Comparison of ENCODE assay signal across 8 cellular contexts in the genomic region with DNA sequence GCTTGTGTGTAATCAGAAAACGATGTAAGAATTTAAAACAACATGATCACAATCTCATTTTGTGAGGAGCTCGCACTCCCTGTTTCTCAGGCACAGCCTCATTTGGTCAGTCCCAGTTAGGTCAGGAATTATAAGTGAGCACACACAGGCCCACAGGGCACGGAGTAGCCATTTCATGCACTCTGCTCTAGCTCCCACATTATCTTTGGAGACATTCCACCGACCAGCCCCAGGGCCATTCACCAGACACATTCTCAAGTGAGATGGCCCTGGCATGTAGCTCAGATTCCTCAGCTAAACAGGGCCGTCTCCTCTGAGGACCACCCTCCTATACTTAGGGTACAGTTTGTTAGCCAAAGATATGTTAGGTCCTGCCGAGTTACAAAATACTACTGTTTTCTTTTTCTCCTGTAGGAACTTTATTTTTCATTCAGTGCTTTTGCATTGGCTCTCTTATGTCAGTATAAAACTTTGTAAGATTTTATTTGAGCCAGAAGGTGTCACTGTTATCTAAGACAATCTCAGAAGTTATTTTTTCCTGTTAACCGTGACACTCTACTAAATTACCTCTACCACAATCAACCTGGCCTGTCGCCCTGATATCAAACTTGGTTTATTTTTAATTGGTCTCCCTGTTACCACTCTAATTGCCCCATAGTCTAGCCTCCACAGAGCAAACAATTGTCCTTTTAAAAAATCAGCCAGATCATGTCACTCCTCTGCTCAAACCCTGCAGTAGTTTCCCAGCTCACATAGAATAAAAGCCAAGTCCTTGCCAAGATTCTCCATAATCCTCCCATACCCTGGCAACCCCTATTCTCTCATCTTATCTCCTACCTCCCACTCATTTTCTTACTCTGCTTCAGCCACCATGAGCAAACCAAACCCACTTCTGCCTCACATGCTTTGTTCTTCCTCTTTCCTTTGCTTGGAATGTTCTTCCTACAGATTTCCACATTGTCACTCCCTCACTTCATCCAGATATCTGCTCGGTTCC.
DNase-seq lines count a peak whose midpoint lies in the region; ATAC-seq, FAIRE-seq and TF ChIP-seq lines count a peak whose summit lies in the region.

No MANE protein-coding gene starts in this region.

- peak overlapping the region; percentile 31; the same call in 1 of the 2 replicates for H3K4me2 ChIP-seq in HCT116 (ENCODE audit: low read length)

- no peak overlapping the region for H2AFZ ChIP-seq in HCT116 (ENCODE audit: low read depth, low read length, poor library complexity, severe bottlenecking)

- no peaks in the 10 kb centered on the region for H3K9me2 ChIP-seq in HCT116 (ENCODE audit: insufficient read depth)

- H4K20me1 ChIP-seq in HCT116 (ENCODE audit: insufficient read depth) = no peaks in the 10 kb centered on the region

- H3K9me3 ChIP-seq in HCT116 (ENCODE audit: control insufficient read depth in 1 of 2, insufficient read depth in 1 of 2, low read depth in 1 of 2, low read length in 2 of 2) = no peaks in the 10 kb centered on the region
- H3K9me3 ChIP-seq in adrenal gland (replicated peaks in 1 of 3) = no peaks in the 10 kb centered on the region
- no peaks in the 10 kb centered on the region for H3K9me3 ChIP-seq in kidney (ENCODE audit: control insufficient read depth in 1 of 2, low read length in 2 of 2)

- H3K4me3 ChIP-seq in HCT116 (replicated peaks in 1 of 2; ENCODE audit: low read depth in 1 of 2, low read length in 2 of 2) (no peak overlapping the region), adrenal gland (no peak overlapping the region), kidney (ENCODE audit: low read length in 2 of 2) (no peak overlapping the region)

- in situ Hi-C loops in ACHN (cut with HindIII; ENCODE audit: low pct_ligation_motif_present, low pct_unique_long_range_greater_than_20kb, low sequenced_read_pairs) = no loop called here

- DNase-seq in ACHN (peak; percentile 51), HCT116 (ENCODE audit: low read depth, low spot score) (no peak), adrenal gland (peak in 5 of 7 donors; percentile 14 to 59 (median 23)), kidney (peak; percentile 59), UCSD-AML1 (lab: John Stamatoyannopoulos, UW; ENCODE audit: unreplicated experiment) (no peak)
- DNase-seq in activated CD4-positive, alpha-beta T cell treated with anti-CD3 and anti-CD28 coated beads for 1 hour = no peak

- H3K79me2 ChIP-seq in HCT116 (ENCODE audit: insufficient read depth, low read length) = no peaks in the 10 kb centered on the region

- no TSS peak for BruUV-seq in HCT116 (replicated peaks; lab: Mats Ljungman, UMichigan)

- WGBS in adrenal gland, 4 donors = 41 to 47% (median 44%) methylated on average over 9 of the region's 9 CpGs

- RAD21 ChIA-PET in HCT116 (lab: Charles Lee; ENCODE audit: low non-redundant PET in 1 of 2, low total read pairs in 2 of 2, uncharacterized antibody in 2 of 2, unreplicated experiment in 2 of 2) = interaction anchor here in 1 of 2 experiments (1.4 kb wide), 1 partner anchor 681 kb away, joined by 3 read pairs; a partner anchor contains a TSS

- peaks cover 10 to 19% of the 10 kb centered on the region in 2 experiments for H3K4me1 ChIP-seq in HCT116 (ENCODE audit: control insufficient read depth in 1 of 2, insufficient read depth in 2 of 2, low read length in 2 of 2)
- peaks cover 0 to 21% of the 10 kb centered on the region in 2 donors for H3K4me1 ChIP-seq in adrenal gland (replicated peaks in 1 of 2)
- no peaks in the 10 kb centered on the region for H3K4me1 ChIP-seq in kidney (ENCODE audit: control insufficient read depth in 1 of 2, insufficient read depth in 1 of 2, low read depth in 1 of 2, low read length in 2 of 2)

- CTCF ChIA-PET in HCT116 (lab: Charles Lee) = interaction anchor here (1.3 to 2.7 kb wide), 6 partner anchors 28 to 943 kb away, joined by 4 to 22 read pairs (median 4); a partner anchor contains a TSS

- H3K36me3 ChIP-seq in HCT116 (ENCODE audit: control insufficient read depth in 1 of 2, insufficient read depth in 2 of 2, low read length in 2 of 2) = no peaks in the 10 kb centered on the region
- no peaks in the 10 kb centered on the region for H3K36me3 ChIP-seq in adrenal gland (replicated peaks in 1 of 2)
- H3K36me3 ChIP-seq in kidney (ENCODE audit: control insufficient read depth in 1 of 2, insufficient read depth in 2 of 2, low read length in 2 of 2) = peaks cover 0 to 4% of the 10 kb centered on the region in 2 donors

- intact Hi-C loops in HCT116 (cut with micrococcal nuclease) = loop anchor here (10.0 kb wide), 3 partner anchors 1624 to 1904 kb away; no protein-coding TSS in a partner anchor
- intact Hi-C loops in adrenal gland (cut with DNase I) = loop anchor here in 1 of 2 donors (10.0 kb wide), 2 partner anchors 694 to 944 kb away; no protein-coding TSS in a partner anchor
- intact Hi-C loops in kidney (cut with DNase I) = no loop called here

- no peak overlapping the region; the same call in 1 of the 2 replicates for H3K27ac ChIP-seq in HCT116 (ENCODE audit: low read depth, low read length)
- peak overlapping the region in 1 of 5 donors; percentile 48 for H3K27ac ChIP-seq in adrenal gland
- H3K27ac ChIP-seq in kidney (ENCODE audit: low read depth in 2 of 2, low read length in 2 of 2) = no peak overlapping the region

- POLR2A ChIA-PET in HCT116 (lab: Charles Lee) = no interaction called here

- TF ChIP-seq RAD21 in HCT116 (IDR thresholded peaks at IDR 0.05; ENCODE audit: low read depth) = peak; percentile 51; the same call in 1 of the 2 replicates

- ATAC-seq in HCT116 (peak; percentile 73), GM18858 (IDR thresholded peaks at IDR 0.05; ENCODE audit: unreplicated experiment) (no peak), GM19324 (IDR thresholded peaks at IDR 0.05; ENCODE audit: low FRiP score, unreplicated experiment) (no peak)

- TF ChIP-seq POLR2A in HCT116 (IDR thresholded peaks at IDR 0.05; ENCODE audit: borderline replicate concordance, extremely low read depth, insufficient read depth, insufficient read length) (no peak), adrenal gland (IDR thresholded peaks at IDR 0.05) (no peak)

- H3K27me3 ChIP-seq in HCT116 (ENCODE audit: insufficient read depth, low read length) (no peaks in the 10 kb centered on the region), adrenal gland (no peaks in the 10 kb centered on the region)

- H3K9ac ChIP-seq in HCT116 (ENCODE audit: low read length) (no peak overlapping the region), kidney (ENCODE audit: low read length in 2 of 2) (no peak overlapping the region)

- no peak for FAIRE-seq in kidney (lab: Jason Lieb, UNC)

- TF ChIP-seq CTCF in HCT116 (IDR thresholded peaks at IDR 0.05 in 2 of 3, conservative IDR thresholded peaks at IDR 0.05 in 1 of 3; ENCODE audit: borderline replicate concordance in 1 of 3, insufficient read depth in 1 of 3, low read depth in 2 of 3, low read length in 2 of 3) = peak in 2 of 3 experiments; percentile 18 to 46; a peak in 3 of 6 replicates
- peak in 3 of 6 experiments; percentile 9 to 17 (median 11) for TF ChIP-seq CTCF in adrenal gland (IDR thresholded peaks at IDR 0.05)
- no peak for TF ChIP-seq CTCF in kidney (IDR thresholded peaks at IDR 0.05; ENCODE audit: borderline replicate concordance, extremely low read depth, insufficient read depth)

TF ChIP-seq in HCT116, 20 proteins besides CTCF, POLR2A, EP300 and RAD21:
- TF ChIP-seq POLR2AphosphoS5 (IDR thresholded peaks at IDR 0.05; ENCODE audit: low read depth, low read length) (no peak), EZH2phosphoT487 (IDR thresholded peaks at IDR 0.05; ENCODE audit: borderline replicate concordance) (no peak), ZFX (IDR thresholded peaks at IDR 0.05) (no peak), YY1 (IDR thresholded peaks at IDR 0.05; ENCODE audit: extremely low read depth, insufficient replicate concordance, low read depth, low read length) (no peak)

Comparison
In these comparisons a context has a peak if more than half of its experiments do, and no peak if none do; other contexts are left out.
1. DNase-seq: peak in ACHN (single experiment), adrenal gland (5 of 7) and kidney (single experiment); none in HCT116 (single experiment), activated CD4-positive, alpha-beta T cell treated with anti-CD3 and anti-CD28 coated beads for 1 hour (single experiment) and UCSD-AML1 (single experiment).